In genomic region chr6:63673692-63674091, GRCh38 we compare ENCODE assay signal across 25 cellular contexts.
"Had no signal": no experiment of that assay in that cellular context is flagged by ENCODE, and none has a peak within 500 bp of the region (broad histone marks: within the 10 kb centered on the region; RNA-seq: fewer than 3 reads in every experiment).

No MANE protein-coding gene starts in this region.

- H3K27me3 Mint-ChIP-seq: memory B cell; naive thymus-derived CD8-positive, alpha-beta T cell; stimulated activated memory B cell treated with anti-CD40 and anti-IgM and Interleukin-4, amounts not matched to agents 10 μg/mL and 1 μg/mL and 100 μg/mL, for 72 hours; stimulated activated naive CD8-positive, alpha-beta T cell treated with anti-CD3 and anti-CD28 coated beads, Interleukin-15, amount 100 ng/mL, for 72 hours; type B pancreatic cell had no signal

- H3K4me1 Mint-ChIP-seq: nephron, neural crest cell had no signal

- ATAC-seq: naive thymus-derived CD8-positive, alpha-beta T cell; psoas muscle; right lobe of liver; stimulated activated memory B cell treated with anti-CD40 and anti-IgM and Interleukin-4, amounts not matched to agents 10 μg/mL and 1 μg/mL and 100 μg/mL, for 72 hours; stimulated activated naive CD8-positive, alpha-beta T cell treated with anti-CD3 and anti-CD28 coated beads, Interleukin-15, amount 100 ng/mL, for 72 hours had no signal

- H3K4me2 ChIP-seq: smooth muscle cell had no signal

- H3K27me3 ChIP-seq: pancreas, right lobe of liver, tibial nerve, uterus had no signal

- H3K27ac Mint-ChIP-seq: immature natural killer cell, memory B cell, nephron, type B pancreatic cell had no signal

- H3K36me3 ChIP-seq: left ventricle myocardium inferior, pancreas, right lobe of liver, uterus had no signal

- H3K9me3 ChIP-seq: left ventricle myocardium inferior, pancreas, psoas muscle, right lobe of liver, tibial nerve, uterus had no signal

- FAIRE-seq: pancreas had no signal

- H3K9me3 Mint-ChIP-seq: immature natural killer cell; memory B cell; naive thymus-derived CD8-positive, alpha-beta T cell; stimulated activated memory B cell treated with anti-CD40 and anti-IgM and Interleukin-4, amounts not matched to agents 10 μg/mL and 1 μg/mL and 100 μg/mL, for 72 hours; stimulated activated naive CD8-positive, alpha-beta T cell treated with anti-CD3 and anti-CD28 coated beads, Interleukin-15, amount 100 ng/mL, for 72 hours; type B pancreatic cell had no signal

- H3K36me3 Mint-ChIP-seq: immature natural killer cell, memory B cell had no signal

- H3K4me3 Mint-ChIP-seq: immature natural killer cell; memory B cell; naive thymus-derived CD8-positive, alpha-beta T cell; nephron; neural crest cell; stimulated activated memory B cell treated with anti-CD40 and anti-IgM and Interleukin-4, amounts not matched to agents 10 μg/mL and 1 μg/mL and 100 μg/mL, for 72 hours; stimulated activated naive CD8-positive, alpha-beta T cell treated with anti-CD3 and anti-CD28 coated beads, Interleukin-15, amount 100 ng/mL, for 72 hours; type B pancreatic cell had no signal

- H3K27ac ChIP-seq: left ventricle myocardium inferior, pancreas, psoas muscle, tibial nerve, uterus had no signal

- H3K4me3 ChIP-seq: left ventricle myocardium inferior, lung, pancreas, psoas muscle, right lobe of liver, smooth muscle cell, tibial nerve, uterus had no signal

- DNase-seq: hypothalamus; immature natural killer cell; islet precursor cell; left ventricle myocardium inferior; naive thymus-derived CD8-positive, alpha-beta T cell; nucleus accumbens; pancreas; psoas muscle; right lobe of liver; stimulated activated CD4-positive, alpha-beta T cell treated with anti-CD3 and anti-CD28 coated beads, Interleukin-1b, Interleukin-23, amount 100 ng/mL, for 48 hours; stimulated activated CD4-positive, alpha-beta T cell treated with anti-CD3 and anti-CD28 coated beads, Interleukin-2, amount 100 ng/mL, for 48 hours; stimulated activated CD4-positive, alpha-beta T cell treated with anti-CD3 and anti-CD28 coated beads, Interleukin-4, amount 100 ng/mL, for 4 hours; stimulated activated CD8-positive, alpha-beta memory T cell treated with anti-CD3 and anti-CD28 coated beads, Interleukin-4, amount 100 ng/mL, for 48 hours; stimulated activated naive CD4-positive, alpha-beta T cell treated with Interleukin-2 at 50 U/mL for 16 hours; stimulated activated naive CD8-positive, alpha-beta T cell treated with anti-CD3 and anti-CD28 coated beads, Interleukin-15, amount 100 ng/mL, for 72 hours; substantia nigra; uterus had no signal
